ENCODE assay signal across 1 cellular context in the genomic region with DNA sequence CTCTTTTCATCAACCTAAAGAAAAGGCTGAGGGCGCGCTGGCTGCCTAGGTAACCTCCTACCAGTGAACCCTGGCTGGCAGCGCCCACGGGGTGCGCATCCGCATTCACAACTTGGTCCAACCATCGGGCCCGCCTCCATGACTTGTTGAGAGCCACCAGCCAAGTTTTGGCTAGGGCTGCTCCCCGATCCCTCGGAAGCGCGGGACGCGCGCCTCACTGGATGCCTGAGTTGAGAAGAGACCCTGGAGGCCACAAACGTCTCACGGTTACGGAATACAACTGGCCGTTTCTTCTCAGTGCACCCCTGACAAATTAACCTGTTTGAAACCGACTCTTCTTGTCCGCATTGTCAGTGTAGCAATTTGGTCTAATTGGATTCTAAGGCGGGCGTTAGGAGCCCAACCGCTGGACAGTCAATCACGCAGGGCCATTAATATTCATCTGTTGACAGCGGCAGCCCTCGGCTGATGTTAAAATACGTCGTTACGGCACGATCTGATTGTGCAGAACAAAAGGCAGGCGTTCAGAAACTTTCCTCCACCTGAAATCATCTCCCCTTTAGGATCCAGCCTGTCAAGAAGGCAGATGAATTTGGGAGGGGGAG.
TF ChIP-seq lines count a peak whose summit lies in the region.

No MANE protein-coding gene starts in this region.

TF ChIP-seq in HepG2, 621 proteins besides CTCF, POLR2A, EP300 and RAD21 (continued from another document and continues in another):
- TF ChIP-seq, protein P1, sequence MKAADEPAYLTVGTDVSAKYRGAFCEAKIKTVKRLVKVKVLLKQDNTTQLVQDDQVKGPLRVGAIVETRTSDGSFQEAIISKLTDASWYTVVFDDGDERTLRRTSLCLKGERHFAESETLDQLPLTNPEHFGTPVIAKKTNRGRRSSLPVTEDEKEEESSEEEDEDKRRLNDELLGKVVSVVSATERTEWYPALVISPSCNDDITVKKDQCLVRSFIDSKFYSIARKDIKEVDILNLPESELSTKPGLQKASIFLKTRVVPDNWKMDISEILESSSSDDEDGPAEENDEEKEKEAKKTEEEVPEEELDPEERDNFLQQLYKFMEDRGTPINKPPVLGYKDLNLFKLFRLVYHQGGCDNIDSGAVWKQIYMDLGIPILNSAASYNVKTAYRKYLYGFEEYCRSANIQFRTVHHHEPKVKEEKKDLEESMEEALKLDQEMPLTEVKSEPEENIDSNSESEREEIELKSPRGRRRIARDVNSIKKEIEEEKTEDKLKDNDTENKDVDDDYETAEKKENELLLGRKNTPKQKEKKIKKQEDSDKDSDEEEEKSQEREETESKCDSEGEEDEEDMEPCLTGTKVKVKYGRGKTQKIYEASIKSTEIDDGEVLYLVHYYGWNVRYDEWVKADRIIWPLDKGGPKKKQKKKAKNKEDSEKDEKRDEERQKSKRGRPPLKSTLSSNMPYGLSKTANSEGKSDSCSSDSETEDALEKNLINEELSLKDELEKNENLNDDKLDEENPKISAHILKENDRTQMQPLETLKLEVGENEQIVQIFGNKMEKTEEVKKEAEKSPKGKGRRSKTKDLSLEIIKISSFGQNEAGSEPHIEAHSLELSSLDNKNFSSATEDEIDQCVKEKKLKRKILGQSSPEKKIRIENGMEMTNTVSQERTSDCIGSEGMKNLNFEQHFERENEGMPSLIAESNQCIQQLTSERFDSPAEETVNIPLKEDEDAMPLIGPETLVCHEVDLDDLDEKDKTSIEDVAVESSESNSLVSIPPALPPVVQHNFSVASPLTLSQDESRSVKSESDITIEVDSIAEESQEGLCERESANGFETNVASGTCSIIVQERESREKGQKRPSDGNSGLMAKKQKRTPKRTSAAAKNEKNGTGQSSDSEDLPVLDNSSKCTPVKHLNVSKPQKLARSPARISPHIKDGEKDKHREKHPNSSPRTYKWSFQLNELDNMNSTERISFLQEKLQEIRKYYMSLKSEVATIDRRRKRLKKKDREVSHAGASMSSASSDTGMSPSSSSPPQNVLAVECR (CRISPR knock-in tag; IDR thresholded peaks at IDR 0.05; ENCODE audit: borderline replicate concordance), result peak; percentile 26; the same call in 1 of the 2 replicates
- TF ChIP-seq, protein P2, sequence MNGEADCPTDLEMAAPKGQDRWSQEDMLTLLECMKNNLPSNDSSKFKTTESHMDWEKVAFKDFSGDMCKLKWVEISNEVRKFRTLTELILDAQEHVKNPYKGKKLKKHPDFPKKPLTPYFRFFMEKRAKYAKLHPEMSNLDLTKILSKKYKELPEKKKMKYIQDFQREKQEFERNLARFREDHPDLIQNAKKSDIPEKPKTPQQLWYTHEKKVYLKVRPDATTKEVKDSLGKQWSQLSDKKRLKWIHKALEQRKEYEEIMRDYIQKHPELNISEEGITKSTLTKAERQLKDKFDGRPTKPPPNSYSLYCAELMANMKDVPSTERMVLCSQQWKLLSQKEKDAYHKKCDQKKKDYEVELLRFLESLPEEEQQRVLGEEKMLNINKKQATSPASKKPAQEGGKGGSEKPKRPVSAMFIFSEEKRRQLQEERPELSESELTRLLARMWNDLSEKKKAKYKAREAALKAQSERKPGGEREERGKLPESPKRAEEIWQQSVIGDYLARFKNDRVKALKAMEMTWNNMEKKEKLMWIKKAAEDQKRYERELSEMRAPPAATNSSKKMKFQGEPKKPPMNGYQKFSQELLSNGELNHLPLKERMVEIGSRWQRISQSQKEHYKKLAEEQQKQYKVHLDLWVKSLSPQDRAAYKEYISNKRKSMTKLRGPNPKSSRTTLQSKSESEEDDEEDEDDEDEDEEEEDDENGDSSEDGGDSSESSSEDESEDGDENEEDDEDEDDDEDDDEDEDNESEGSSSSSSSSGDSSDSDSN (CRISPR knock-in tag; IDR thresholded peaks at IDR 0.05), result no peak
- TF ChIP-seq, protein P3, sequence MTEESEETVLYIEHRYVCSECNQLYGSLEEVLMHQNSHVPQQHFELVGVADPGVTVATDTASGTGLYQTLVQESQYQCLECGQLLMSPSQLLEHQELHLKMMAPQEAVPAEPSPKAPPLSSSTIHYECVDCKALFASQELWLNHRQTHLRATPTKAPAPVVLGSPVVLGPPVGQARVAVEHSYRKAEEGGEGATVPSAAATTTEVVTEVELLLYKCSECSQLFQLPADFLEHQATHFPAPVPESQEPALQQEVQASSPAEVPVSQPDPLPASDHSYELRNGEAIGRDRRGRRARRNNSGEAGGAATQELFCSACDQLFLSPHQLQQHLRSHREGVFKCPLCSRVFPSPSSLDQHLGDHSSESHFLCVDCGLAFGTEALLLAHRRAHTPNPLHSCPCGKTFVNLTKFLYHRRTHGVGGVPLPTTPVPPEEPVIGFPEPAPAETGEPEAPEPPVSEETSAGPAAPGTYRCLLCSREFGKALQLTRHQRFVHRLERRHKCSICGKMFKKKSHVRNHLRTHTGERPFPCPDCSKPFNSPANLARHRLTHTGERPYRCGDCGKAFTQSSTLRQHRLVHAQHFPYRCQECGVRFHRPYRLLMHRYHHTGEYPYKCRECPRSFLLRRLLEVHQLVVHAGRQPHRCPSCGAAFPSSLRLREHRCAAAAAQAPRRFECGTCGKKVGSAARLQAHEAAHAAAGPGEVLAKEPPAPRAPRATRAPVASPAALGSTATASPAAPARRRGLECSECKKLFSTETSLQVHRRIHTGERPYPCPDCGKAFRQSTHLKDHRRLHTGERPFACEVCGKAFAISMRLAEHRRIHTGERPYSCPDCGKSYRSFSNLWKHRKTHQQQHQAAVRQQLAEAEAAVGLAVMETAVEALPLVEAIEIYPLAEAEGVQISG (CRISPR knock-in tag; IDR thresholded peaks at IDR 0.05), result no peak
- TF ChIP-seq RCOR2 (CRISPR knock-in tag; IDR thresholded peaks at IDR 0.05), result no peak
- no peak for TF ChIP-seq KAT7 (CRISPR knock-in tag; IDR thresholded peaks at IDR 0.05; ENCODE audit: borderline replicate concordance)
- no peak for TF ChIP-seq NR2F6 (IDR thresholded peaks at IDR 0.05)
- TF ChIP-seq NR2F6 (CRISPR knock-in tag; IDR thresholded peaks at IDR 0.05), result no peak
- TF ChIP-seq HCFC1 (IDR thresholded peaks at IDR 0.05; ENCODE audit: low read depth, low read length), result no peak
- TF ChIP-seq ZBTB20 (CRISPR knock-in tag; IDR thresholded peaks at IDR 0.05; ENCODE audit: borderline replicate concordance, low read depth), result no peak
- TF ChIP-seq ZNF816 (CRISPR knock-in tag; IDR thresholded peaks at IDR 0.05; ENCODE audit: borderline replicate concordance), result no peak
- TF ChIP-seq NCOR1 (IDR thresholded peaks at IDR 0.05; ENCODE audit: borderline replicate concordance, low read length), result no peak
- TF ChIP-seq NFKBIZ (CRISPR knock-in tag; IDR thresholded peaks at IDR 0.05), result no peak
- TF ChIP-seq, protein P4, sequence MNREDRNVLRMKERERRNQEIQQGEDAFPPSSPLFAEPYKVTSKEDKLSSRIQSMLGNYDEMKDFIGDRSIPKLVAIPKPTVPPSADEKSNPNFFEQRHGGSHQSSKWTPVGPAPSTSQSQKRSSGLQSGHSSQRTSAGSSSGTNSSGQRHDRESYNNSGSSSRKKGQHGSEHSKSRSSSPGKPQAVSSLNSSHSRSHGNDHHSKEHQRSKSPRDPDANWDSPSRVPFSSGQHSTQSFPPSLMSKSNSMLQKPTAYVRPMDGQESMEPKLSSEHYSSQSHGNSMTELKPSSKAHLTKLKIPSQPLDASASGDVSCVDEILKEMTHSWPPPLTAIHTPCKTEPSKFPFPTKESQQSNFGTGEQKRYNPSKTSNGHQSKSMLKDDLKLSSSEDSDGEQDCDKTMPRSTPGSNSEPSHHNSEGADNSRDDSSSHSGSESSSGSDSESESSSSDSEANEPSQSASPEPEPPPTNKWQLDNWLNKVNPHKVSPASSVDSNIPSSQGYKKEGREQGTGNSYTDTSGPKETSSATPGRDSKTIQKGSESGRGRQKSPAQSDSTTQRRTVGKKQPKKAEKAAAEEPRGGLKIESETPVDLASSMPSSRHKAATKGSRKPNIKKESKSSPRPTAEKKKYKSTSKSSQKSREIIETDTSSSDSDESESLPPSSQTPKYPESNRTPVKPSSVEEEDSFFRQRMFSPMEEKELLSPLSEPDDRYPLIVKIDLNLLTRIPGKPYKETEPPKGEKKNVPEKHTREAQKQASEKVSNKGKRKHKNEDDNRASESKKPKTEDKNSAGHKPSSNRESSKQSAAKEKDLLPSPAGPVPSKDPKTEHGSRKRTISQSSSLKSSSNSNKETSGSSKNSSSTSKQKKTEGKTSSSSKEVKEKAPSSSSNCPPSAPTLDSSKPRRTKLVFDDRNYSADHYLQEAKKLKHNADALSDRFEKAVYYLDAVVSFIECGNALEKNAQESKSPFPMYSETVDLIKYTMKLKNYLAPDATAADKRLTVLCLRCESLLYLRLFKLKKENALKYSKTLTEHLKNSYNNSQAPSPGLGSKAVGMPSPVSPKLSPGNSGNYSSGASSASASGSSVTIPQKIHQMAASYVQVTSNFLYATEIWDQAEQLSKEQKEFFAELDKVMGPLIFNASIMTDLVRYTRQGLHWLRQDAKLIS (CRISPR knock-in tag; IDR thresholded peaks at IDR 0.05), result peak; percentile 33
- no peak for TF ChIP-seq EZH2 (conservative IDR thresholded peaks at IDR 0.05; ENCODE audit: low read depth, low read length)
- 0 out of 2 replicates have a peak, but pooled peaks have one; percentile 33 for TF ChIP-seq SRY (CRISPR knock-in tag; IDR thresholded peaks at IDR 0.05)
- no peak for TF ChIP-seq HDAC6 (IDR thresholded peaks at IDR 0.05; ENCODE audit: low read depth, low read length)
- no peak for TF ChIP-seq MYC (CRISPR knock-in tag; IDR thresholded peaks at IDR 0.05; ENCODE audit: borderline replicate concordance)
- no peak for TF ChIP-seq ELF3 (CRISPR knock-in tag; IDR thresholded peaks at IDR 0.05)
- TF ChIP-seq ZNF44 (CRISPR knock-in tag; IDR thresholded peaks at IDR 0.05), result no peak
- TF ChIP-seq, protein P5, sequence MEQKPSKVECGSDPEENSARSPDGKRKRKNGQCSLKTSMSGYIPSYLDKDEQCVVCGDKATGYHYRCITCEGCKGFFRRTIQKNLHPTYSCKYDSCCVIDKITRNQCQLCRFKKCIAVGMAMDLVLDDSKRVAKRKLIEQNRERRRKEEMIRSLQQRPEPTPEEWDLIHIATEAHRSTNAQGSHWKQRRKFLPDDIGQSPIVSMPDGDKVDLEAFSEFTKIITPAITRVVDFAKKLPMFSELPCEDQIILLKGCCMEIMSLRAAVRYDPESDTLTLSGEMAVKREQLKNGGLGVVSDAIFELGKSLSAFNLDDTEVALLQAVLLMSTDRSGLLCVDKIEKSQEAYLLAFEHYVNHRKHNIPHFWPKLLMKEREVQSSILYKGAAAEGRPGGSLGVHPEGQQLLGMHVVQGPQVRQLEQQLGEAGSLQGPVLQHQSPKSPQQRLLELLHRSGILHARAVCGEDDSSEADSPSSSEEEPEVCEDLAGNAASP (CRISPR knock-in tag; IDR thresholded peaks at IDR 0.05; ENCODE audit: borderline replicate concordance), result no peak
- TF ChIP-seq ZNF775 (CRISPR knock-in tag; IDR thresholded peaks at IDR 0.05; ENCODE audit: borderline replicate concordance), result no peak
- TF ChIP-seq ZNF598 (CRISPR knock-in tag; IDR thresholded peaks at IDR 0.05; ENCODE audit: borderline replicate concordance), result no peak
- TF ChIP-seq POLR2AphosphoS5 (IDR thresholded peaks at IDR 0.05; ENCODE audit: low read depth, low read length), result peak; percentile 32
- TF ChIP-seq, protein P6, sequence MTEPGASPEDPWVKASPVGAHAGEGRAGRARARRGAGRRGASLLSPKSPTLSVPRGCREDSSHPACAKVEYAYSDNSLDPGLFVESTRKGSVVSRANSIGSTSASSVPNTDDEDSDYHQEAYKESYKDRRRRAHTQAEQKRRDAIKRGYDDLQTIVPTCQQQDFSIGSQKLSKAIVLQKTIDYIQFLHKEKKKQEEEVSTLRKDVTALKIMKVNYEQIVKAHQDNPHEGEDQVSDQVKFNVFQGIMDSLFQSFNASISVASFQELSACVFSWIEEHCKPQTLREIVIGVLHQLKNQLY (CRISPR knock-in tag; IDR thresholded peaks at IDR 0.05), result no peak
- TF ChIP-seq, protein P7, sequence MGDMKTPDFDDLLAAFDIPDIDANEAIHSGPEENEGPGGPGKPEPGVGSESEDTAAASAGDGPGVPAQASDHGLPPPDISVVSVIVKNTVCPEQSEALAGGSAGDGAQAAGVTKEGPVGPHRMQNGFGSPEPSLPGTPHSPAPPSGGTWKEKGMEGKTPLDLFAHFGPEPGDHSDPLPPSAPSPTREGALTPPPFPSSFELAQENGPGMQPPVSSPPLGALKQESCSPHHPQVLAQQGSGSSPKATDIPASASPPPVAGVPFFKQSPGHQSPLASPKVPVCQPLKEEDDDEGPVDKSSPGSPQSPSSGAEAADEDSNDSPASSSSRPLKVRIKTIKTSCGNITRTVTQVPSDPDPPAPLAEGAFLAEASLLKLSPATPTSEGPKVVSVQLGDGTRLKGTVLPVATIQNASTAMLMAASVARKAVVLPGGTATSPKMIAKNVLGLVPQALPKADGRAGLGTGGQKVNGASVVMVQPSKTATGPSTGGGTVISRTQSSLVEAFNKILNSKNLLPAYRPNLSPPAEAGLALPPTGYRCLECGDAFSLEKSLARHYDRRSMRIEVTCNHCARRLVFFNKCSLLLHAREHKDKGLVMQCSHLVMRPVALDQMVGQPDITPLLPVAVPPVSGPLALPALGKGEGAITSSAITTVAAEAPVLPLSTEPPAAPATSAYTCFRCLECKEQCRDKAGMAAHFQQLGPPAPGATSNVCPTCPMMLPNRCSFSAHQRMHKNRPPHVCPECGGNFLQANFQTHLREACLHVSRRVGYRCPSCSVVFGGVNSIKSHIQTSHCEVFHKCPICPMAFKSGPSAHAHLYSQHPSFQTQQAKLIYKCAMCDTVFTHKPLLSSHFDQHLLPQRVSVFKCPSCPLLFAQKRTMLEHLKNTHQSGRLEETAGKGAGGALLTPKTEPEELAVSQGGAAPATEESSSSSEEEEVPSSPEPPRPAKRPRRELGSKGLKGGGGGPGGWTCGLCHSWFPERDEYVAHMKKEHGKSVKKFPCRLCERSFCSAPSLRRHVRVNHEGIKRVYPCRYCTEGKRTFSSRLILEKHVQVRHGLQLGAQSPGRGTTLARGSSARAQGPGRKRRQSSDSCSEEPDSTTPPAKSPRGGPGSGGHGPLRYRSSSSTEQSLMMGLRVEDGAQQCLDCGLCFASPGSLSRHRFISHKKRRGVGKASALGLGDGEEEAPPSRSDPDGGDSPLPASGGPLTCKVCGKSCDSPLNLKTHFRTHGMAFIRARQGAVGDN (CRISPR knock-in tag; IDR thresholded peaks at IDR 0.05), result peak; percentile 51; the same call in 1 of the 2 replicates
- no peak for TF ChIP-seq ZNF567 (CRISPR knock-in tag; IDR thresholded peaks at IDR 0.05; ENCODE audit: borderline replicate concordance)
- TF ChIP-seq HNRNPL (IDR thresholded peaks at IDR 0.05; ENCODE audit: low read depth, low read length), result 0 out of 2 replicates have a peak, but pooled peaks have one; percentile 18
- TF ChIP-seq, protein P8, sequence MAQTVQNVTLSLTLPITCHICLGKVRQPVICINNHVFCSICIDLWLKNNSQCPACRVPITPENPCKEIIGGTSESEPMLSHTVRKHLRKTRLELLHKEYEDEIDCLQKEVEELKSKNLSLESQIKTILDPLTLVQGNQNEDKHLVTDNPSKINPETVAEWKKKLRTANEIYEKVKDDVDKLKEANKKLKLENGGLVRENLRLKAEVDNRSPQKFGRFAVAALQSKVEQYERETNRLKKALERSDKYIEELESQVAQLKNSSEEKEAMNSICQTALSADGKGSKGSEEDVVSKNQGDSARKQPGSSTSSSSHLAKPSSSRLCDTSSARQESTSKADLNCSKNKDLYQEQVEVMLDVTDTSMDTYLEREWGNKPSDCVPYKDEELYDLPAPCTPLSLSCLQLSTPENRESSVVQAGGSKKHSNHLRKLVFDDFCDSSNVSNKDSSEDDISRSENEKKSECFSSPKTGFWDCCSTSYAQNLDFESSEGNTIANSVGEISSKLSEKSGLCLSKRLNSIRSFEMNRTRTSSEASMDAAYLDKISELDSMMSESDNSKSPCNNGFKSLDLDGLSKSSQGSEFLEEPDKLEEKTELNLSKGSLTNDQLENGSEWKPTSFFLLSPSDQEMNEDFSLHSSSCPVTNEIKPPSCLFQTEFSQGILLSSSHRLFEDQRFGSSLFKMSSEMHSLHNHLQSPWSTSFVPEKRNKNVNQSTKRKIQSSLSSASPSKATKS (CRISPR knock-in tag; IDR thresholded peaks at IDR 0.05), result no peak
- peak; percentile 0; the same call in 1 of the 2 replicates for TF ChIP-seq POLR2G (IDR thresholded peaks at IDR 0.05; ENCODE audit: low read depth, low read length)
- TF ChIP-seq, protein P9, sequence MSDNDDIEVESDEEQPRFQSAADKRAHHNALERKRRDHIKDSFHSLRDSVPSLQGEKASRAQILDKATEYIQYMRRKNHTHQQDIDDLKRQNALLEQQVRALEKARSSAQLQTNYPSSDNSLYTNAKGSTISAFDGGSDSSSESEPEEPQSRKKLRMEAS (IDR thresholded peaks at IDR 0.05), result no peak
- no peak for TF ChIP-seq SMYD3 (CRISPR knock-in tag; IDR thresholded peaks at IDR 0.05)
